8 cellular contexts compared by ENCODE assay signal in genomic region chr5:141650851-141651727, GRCh38.
A peak's percentile ranks its signal among the peaks of the same experiment; 100 is the strongest.
DNase-seq lines count a peak whose midpoint lies in the region; ATAC-seq lines count a peak whose summit lies in the region.

Gene FCHSD1 (minus strand): TSS chr5:141651418. CDS start chr5:141651368, 50 bp downstream.

- H3K27ac ChIP-seq in epithelial cell of prostate (peak within 1 kb of the TSS; percentile 1), mucosa of rectum (ENCODE audit: low read depth in 2 of 2, low read length in 2 of 2) (peak within 1 kb of the TSS in 1 of 2 donors; percentile 28)

- peaks cover 5 to 7% of the 10 kb centered on the region in 2 donors for H3K4me1 ChIP-seq in mucosa of rectum (ENCODE audit: control insufficient read depth in 2 of 2, insufficient read depth in 2 of 2, low read length in 2 of 2)

- H3K27me3 ChIP-seq in mucosa of rectum (ENCODE audit: control insufficient read depth in 2 of 2, insufficient read depth in 2 of 2, low read length in 2 of 2): no peaks in the 10 kb centered on the region

- no peaks in the 10 kb centered on the region for H3K9me3 ChIP-seq in mucosa of rectum (ENCODE audit: control insufficient read depth in 2 of 2, low read length in 2 of 2)

- H3K9ac ChIP-seq in mucosa of rectum (ENCODE audit: low read depth in 1 of 2, low read length in 2 of 2): peak within 1 kb of the TSS; percentile 70 to 74

- peaks cover 2 to 12% of the 10 kb centered on the region in 2 donors for H3K36me3 ChIP-seq in mucosa of rectum (ENCODE audit: control insufficient read depth in 2 of 2, insufficient read depth in 2 of 2, low read length in 2 of 2)

- peak within 1 kb of the TSS; percentile 81 to 83 for H3K4me3 ChIP-seq in mucosa of rectum (ENCODE audit: low read length in 2 of 2)

- peak; percentile 98 for DNase-seq in AG08395 (ENCODE audit: low spot score)
- DNase-seq in NOMO-1 (lab: John Stamatoyannopoulos, UW; ENCODE audit: unreplicated experiment in 2 of 2): peak; percentile 64 to 70
- peak; percentile 96 for DNase-seq in activated CD8-positive, alpha-beta memory T cell treated with anti-CD3 and anti-CD28 coated beads, Interleukin-2, amount 50 U/mL, for 48 hours
- DNase-seq in epithelial cell of prostate (ENCODE audit: low read depth, low spot score): no peak
- DNase-seq in stimulated activated CD8-positive, alpha-beta memory T cell treated with anti-CD3 and anti-CD28 coated beads, Interleukin-4, amount 100 ng/mL, for 1 hour (ENCODE audit: low read depth in 2 of 2, low spot score in 1 of 2): peak; percentile 68 to 75

- ATAC-seq in GM18868 (IDR thresholded peaks at IDR 0.05; ENCODE audit: unreplicated experiment) (peak; percentile 94), HG03095 (IDR thresholded peaks at IDR 0.05; ENCODE audit: unreplicated experiment) (peak; percentile 97)
